Comparison of ENCODE assay signal across 21 cellular contexts in the genomic region with DNA sequence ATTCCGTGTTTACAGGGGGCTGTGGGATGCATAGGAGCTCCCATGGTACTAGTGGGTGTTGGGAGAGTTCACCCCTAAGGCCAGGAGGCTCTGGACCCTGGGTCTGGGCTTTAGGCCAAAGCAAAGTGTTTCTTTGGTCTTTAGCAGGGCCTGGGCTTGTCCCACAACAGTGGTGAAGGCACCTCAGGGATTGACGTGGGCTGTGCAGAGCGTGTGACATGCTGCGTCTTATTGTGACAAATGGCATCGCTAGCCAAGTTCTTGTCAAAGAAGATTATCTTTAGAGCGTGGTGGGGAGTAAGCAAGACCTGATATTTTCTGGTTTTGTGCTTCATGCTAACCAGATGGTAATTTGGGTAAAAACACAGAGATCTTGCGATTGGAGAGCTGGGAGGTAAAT.
A peak's percentile ranks its signal among the peaks of the same experiment; 100 is the strongest.
DNase-seq lines count a peak whose midpoint lies in the region; ATAC-seq and TF ChIP-seq lines count a peak whose summit lies in the region.
"Had no signal": no experiment of that assay in that cellular context is flagged by ENCODE, and none has a peak within 500 bp of the region (broad histone marks: within the 10 kb centered on the region; RNA-seq: fewer than 3 reads in every experiment).

No MANE protein-coding gene starts in this region.

- H3K4me3 Mint-ChIP-seq in GM23338, result no peak overlapping the region
- no peak overlapping the region for H3K4me3 Mint-ChIP-seq in progenitor cell of endocrine pancreas (ENCODE audit: low read depth)

- H3F3A ChIP-seq in GM23338 (replicated peaks; ENCODE audit: low read depth), result no peaks in the 10 kb centered on the region

- TF ChIP-seq CTCF in GM23338 (conservative IDR thresholded peaks at IDR 0.05; ENCODE audit: low read depth in 2 of 2) (no peak), sigmoid colon (IDR thresholded peaks at IDR 0.05) (no peak), progenitor cell of endocrine pancreas (IDR thresholded peaks at IDR 0.05; ENCODE audit: unreplicated experiment) (no peak)

- H3K9me3 Mint-ChIP-seq in GM23338 (peaks cover 25% of the 10 kb centered on the region), progenitor cell of endocrine pancreas (ENCODE audit: low read depth) (peaks cover 9% of the 10 kb centered on the region)

- H3K27me3 Mint-ChIP-seq in GM23338 (ENCODE audit: insufficient read depth, low read depth, poor library complexity) (peaks cover 7% of the 10 kb centered on the region), progenitor cell of endocrine pancreas (no peaks in the 10 kb centered on the region)
- H3K27me3 Mint-ChIP-seq: IgD-negative memory B cell had no signal

- 0 out of 2 replicates have a peak overlapping the region, but pooled peaks have one; percentile 20 for H3K4me2 ChIP-seq in GM23338

- no peaks in the 10 kb centered on the region for H3K9me3 ChIP-seq in sigmoid colon
- H3K9me3 ChIP-seq: BE2C had no signal

- H3K27ac Mint-ChIP-seq in GM23338 (peak overlapping the region; percentile 12), progenitor cell of endocrine pancreas (no peak overlapping the region)
- H3K27ac Mint-ChIP-seq: IgD-negative memory B cell had no signal

- H3K4me1 ChIP-seq in GM23338 (ENCODE audit: insufficient read depth), result peaks cover 19% of the 10 kb centered on the region
- no peaks in the 10 kb centered on the region for H3K4me1 ChIP-seq in sigmoid colon
- H3K4me1 ChIP-seq: BE2C had no signal

- 71 to 81% methylated on average over 7 of the region's 7 CpGs for WGBS in sigmoid colon, 2 donors

- no peak overlapping the region for H2AFZ ChIP-seq in GM23338
- H2AFZ ChIP-seq: GM23248 had no signal

- H4K20me1 ChIP-seq in GM23338 (replicated peaks; ENCODE audit: insufficient read depth), result no peaks in the 10 kb centered on the region

- intact Hi-C loops in sigmoid colon (cut with DNase I), result no loop called here

- H3K4me3 ChIP-seq in GM23338, result no peak overlapping the region
- no peak overlapping the region for H3K4me3 ChIP-seq in sigmoid colon
- H3K4me3 ChIP-seq: GM23248 had no signal

- H3K9me2 ChIP-seq in GM23338 (ENCODE audit: insufficient read depth), result no peaks in the 10 kb centered on the region

- TF ChIP-seq EP300 in sigmoid colon (IDR thresholded peaks at IDR 0.05), result no peak

- no peaks in the 10 kb centered on the region for H3K27me3 ChIP-seq in GM23338 (ENCODE audit: insufficient read depth)
- H3K27me3 ChIP-seq in sigmoid colon, result no peaks in the 10 kb centered on the region
- H3K27me3 ChIP-seq: BE2C had no signal

- TF ChIP-seq POLR2A in sigmoid colon (IDR thresholded peaks at IDR 0.05), result no peak

- no peak for DNase-seq in GM23338 (ENCODE audit: low spot score)
- peak in 3 of 61 donors; percentile 30 to 56 (median 33) for DNase-seq in caudate nucleus (lab: John Stamatoyannopoulos, UW)
- peak; percentile 18 for DNase-seq in inferior parietal cortex (ENCODE audit: extremely low spot score)
- peak; percentile 6 for DNase-seq in sigmoid colon
- DNase-seq in DMS 273 treated with DMSO at 0.1 percent for 48 hours (lab: John Stamatoyannopoulos, UW), result no peak
- DNase-seq in progenitor cell of endocrine pancreas (ENCODE audit: low spot score, unreplicated experiment), result no peak
- no peak for DNase-seq in activated effector memory CD4-positive, alpha-beta T cell treated with Interleukin-2 at 50 U/mL for 16 hours
- DNase-seq: BE2C; COR-L47; DND-41; GM23248; Karpas-422; MV-4-11; NCI-H1105 treated with DMSO at 0.1 percent for 48 hours; NCI-H2029 treated with DMSO at 0.1 percent for 48 hours; NCI-H345; NCI-H524; NCI-H774; NK-92 treated with Interleukin-12 subunit alpha and Interleukin-12 subunit beta, amount 100 ng/mL, for 24 hours had no signal

- H3K27ac ChIP-seq in GM23338 (ENCODE audit: low read depth), result no peak overlapping the region
- peak overlapping the region; percentile 4 for H3K27ac ChIP-seq in caudate nucleus (ENCODE audit: low read depth, low read length)
- H3K27ac ChIP-seq in sigmoid colon, result no peak overlapping the region
- H3K27ac ChIP-seq: GM23248 had no signal

- H3K4me1 Mint-ChIP-seq in GM23338 (peaks cover 34% of the 10 kb centered on the region), progenitor cell of endocrine pancreas (ENCODE audit: low read depth) (peaks cover 18% of the 10 kb centered on the region)
- H3K4me1 Mint-ChIP-seq: IgD-negative memory B cell had no signal

- H3K36me3 Mint-ChIP-seq in GM23338 (ENCODE audit: low read depth) (peaks cover 21% of the 10 kb centered on the region), progenitor cell of endocrine pancreas (ENCODE audit: insufficient read depth) (peaks cover 8% of the 10 kb centered on the region)

- H3K36me3 ChIP-seq in GM23338 (ENCODE audit: insufficient read depth) (no peaks in the 10 kb centered on the region), sigmoid colon (no peaks in the 10 kb centered on the region)
- H3K36me3 ChIP-seq: BE2C had no signal

- no peaks in the 10 kb centered on the region for H3K79me2 ChIP-seq in GM23338 (replicated peaks; ENCODE audit: insufficient read depth)

- ATAC-seq in GM23338, result no peak
- ATAC-seq: Right ventricle myocardium inferior had no signal

TF ChIP-seq in GM23338, 12 proteins besides CTCF, POLR2A, EP300 and RAD21:
- TF ChIP-seq POLR2AphosphoS5 (IDR thresholded peaks at IDR 0.05; ENCODE audit: low read depth) (no peak), EZH2phosphoT487 (IDR thresholded peaks at IDR 0.05; ENCODE audit: unreplicated experiment) (no peak), EZH2 (IDR thresholded peaks at IDR 0.05; ENCODE audit: low read depth, unreplicated experiment) (no peak), ZNF331 (CRISPR knock-in tag; IDR thresholded peaks at IDR 0.05; ENCODE audit: low read depth) (no peak), JUNB (IDR thresholded peaks at IDR 0.05; ENCODE audit: unreplicated experiment) (no peak), CREB1 (CRISPR knock-in tag; IDR thresholded peaks at IDR 0.05; ENCODE audit: low read depth) (no peak), NANOG (IDR thresholded peaks at IDR 0.05; ENCODE audit: borderline replicate concordance) (no peak), STAT1 (IDR thresholded peaks at IDR 0.05; ENCODE audit: unreplicated experiment) (no peak), ZNF114 (CRISPR knock-in tag; IDR thresholded peaks at IDR 0.05) (no peak)
- TF ChIP-seq, protein P1, sequence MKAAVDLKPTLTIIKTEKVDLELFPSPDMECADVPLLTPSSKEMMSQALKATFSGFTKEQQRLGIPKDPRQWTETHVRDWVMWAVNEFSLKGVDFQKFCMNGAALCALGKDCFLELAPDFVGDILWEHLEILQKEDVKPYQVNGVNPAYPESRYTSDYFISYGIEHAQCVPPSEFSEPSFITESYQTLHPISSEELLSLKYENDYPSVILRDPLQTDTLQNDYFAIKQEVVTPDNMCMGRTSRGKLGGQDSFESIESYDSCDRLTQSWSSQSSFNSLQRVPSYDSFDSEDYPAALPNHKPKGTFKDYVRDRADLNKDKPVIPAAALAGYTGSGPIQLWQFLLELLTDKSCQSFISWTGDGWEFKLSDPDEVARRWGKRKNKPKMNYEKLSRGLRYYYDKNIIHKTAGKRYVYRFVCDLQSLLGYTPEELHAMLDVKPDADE (IDR thresholded peaks at IDR 0.05), result no peak

Comparison
In these comparisons a context has a peak if more than half of its experiments do, and no peak if none do; other contexts are left out.
1. DNase-seq: peak in inferior parietal cortex (single experiment) and sigmoid colon (single experiment); none in GM23338 (single experiment), DMS 273 treated with DMSO at 0.1 percent for 48 hours (single experiment), progenitor cell of endocrine pancreas (single experiment) and activated effector memory CD4-positive, alpha-beta T cell treated with Interleukin-2 at 50 U/mL for 16 hours (single experiment).